ENCODE assay signal across 18 cellular contexts in genomic region chr6:2800552-2801316, GRCh38. TPM values are rescaled to one million over a fixed set of nuclear protein-coding genes. Genes with fewer than 3 reads are reported as not detected.
DNase-seq lines count a peak whose midpoint lies in the region; ATAC-seq and TF ChIP-seq lines count a peak whose summit lies in the region.
"Had no signal": no experiment of that assay in that cellular context is flagged by ENCODE, and none has a peak within 500 bp of the region (broad histone marks: within the 10 kb centered on the region; RNA-seq: fewer than 3 reads in every experiment).

No MANE protein-coding gene starts in this region.

- H3K23me2 ChIP-seq in H9 (ENCODE audit: insufficient read length, low read depth, low read length, poor library complexity, severe bottlenecking): no peaks in the 10 kb centered on the region

- intact Hi-C loops in upper lobe of right lung (cut with DNase I): no loop called here
- intact Hi-C loops in ovary (cut with DNase I): no loop called here

- H2BK15ac ChIP-seq in H9 (ENCODE audit: low read depth, low read length): no peak overlapping the region

- no peaks in the 10 kb centered on the region for H3K9me2 ChIP-seq in SK-N-SH

- H3K4me2 ChIP-seq in H9 (ENCODE audit: insufficient read depth, insufficient read length, low read length) (no peak overlapping the region), SK-N-SH (no peak overlapping the region)

- H3K9me3 ChIP-seq in H9 (ENCODE audit: control insufficient read depth, low read depth, low read length) (no peaks in the 10 kb centered on the region), neutrophil (no peaks in the 10 kb centered on the region), upper lobe of right lung (no peaks in the 10 kb centered on the region), ovary (no peaks in the 10 kb centered on the region), SK-N-SH (no peaks in the 10 kb centered on the region)
- H3K9me3 ChIP-seq: Caco-2 had no signal

- H3K36me3 Mint-ChIP-seq in H9 (ENCODE audit: insufficient read depth in 1 of 3, low read depth in 3 of 3) (peaks cover 0 to 9% (median 0%) of the 10 kb centered on the region in 3 experiments; a peak in 2 of 7 replicates), WTC11 (peaks cover 8% of the 10 kb centered on the region; the same call in 1 of the 2 replicates), immature natural killer cell (no peaks in the 10 kb centered on the region)

- no peak overlapping the region for H3K4ac ChIP-seq in H9 (ENCODE audit: low read depth, low read length)

- no peak overlapping the region for H3K23ac ChIP-seq in H9 (ENCODE audit: insufficient read length, low read depth, low read length)

- no peak overlapping the region for H4K8ac ChIP-seq in H9 (replicated peaks; ENCODE audit: insufficient read length, low read depth, low read length)

- peaks cover 13 to 23% of the 10 kb centered on the region in 2 experiments for H3K4me1 Mint-ChIP-seq in H9
- H3K4me1 Mint-ChIP-seq in WTC11: peaks cover 8% of the 10 kb centered on the region; the same call in 1 of the 2 replicates
- peaks cover 47 to 48% of the 10 kb centered on the region in 2 donors for H3K4me1 Mint-ChIP-seq in immature natural killer cell

- H3K9me3 Mint-ChIP-seq in H9 (no peaks in the 10 kb centered on the region), WTC11 (peaks cover 5% of the 10 kb centered on the region; the same call in 1 of the 2 replicates), immature natural killer cell (no peaks in the 10 kb centered on the region)
- H3K9me3 Mint-ChIP-seq: CD4-positive, CD25-positive, alpha-beta regulatory T cell had no signal

- H2BK5ac ChIP-seq in H9 (ENCODE audit: insufficient read length, low read length): no peak overlapping the region

- H3K27ac Mint-ChIP-seq in H9: peak overlapping the region; percentile 18 to 24 (median 22); a peak in 2 of 7 replicates
- H3K27ac Mint-ChIP-seq in WTC11: peak overlapping the region; percentile 43
- H3K27ac Mint-ChIP-seq in immature natural killer cell: peak overlapping the region; percentile 81 to 90 (median 85)
- H3K27ac Mint-ChIP-seq: B cell; CD4-positive, CD25-positive, alpha-beta regulatory T cell had no signal

- CTCF ChIA-PET in WTC11 (lab: Charles Lee): interaction anchor here (0.7 to 1.1 kb wide), 3 partner anchors 10 to 152 kb away, joined by 3 read pairs; no protein-coding TSS in a partner anchor
- CTCF ChIA-PET in SK-N-SH (lab: Yijun Ruan, JAX): interaction anchor here (1.0 to 1.8 kb wide), 2 partner anchors 10 to 46 kb away, joined by 4 to 10 read pairs; no protein-coding TSS in a partner anchor
- CTCF ChIA-PET in HEK293T (lab: Yijun Ruan, JAX): interaction anchor here (0.9 kb wide), 1 partner anchor 9 kb away, joined by 3 read pairs; no protein-coding TSS in a partner anchor

- POLR2A ChIA-PET in WTC11 (lab: Charles Lee) (interaction anchor here (0.6 kb wide), 1 partner anchor 10 kb away, joined by 5 read pairs; no protein-coding TSS in a partner anchor), SK-N-SH (lab: Yijun Ruan, JAX) (no interaction called here), HEK293T (lab: Yijun Ruan, JAX) (no interaction called here)

- H3K27me3 ChIP-seq in H9 (ENCODE audit: insufficient read depth, low read length) (no peaks in the 10 kb centered on the region), neutrophil (no peaks in the 10 kb centered on the region), upper lobe of right lung (no peaks in the 10 kb centered on the region), ovary (no peaks in the 10 kb centered on the region), SK-N-SH (ENCODE audit: insufficient read depth) (no peaks in the 10 kb centered on the region)

- no peak overlapping the region for H3K4me3 ChIP-seq in neutrophil (ENCODE audit: low read depth in 1 of 2, low read length in 1 of 2)
- no peak overlapping the region for H3K4me3 ChIP-seq in upper lobe of right lung
- H3K4me3 ChIP-seq in ovary: no peak overlapping the region
- H3K4me3 ChIP-seq in SK-N-SH (ENCODE audit: low read depth in 2 of 2, low read length in 1 of 2): no peak overlapping the region

- no peak overlapping the region for H3K4me3 Mint-ChIP-seq in H9
- H3K4me3 Mint-ChIP-seq in WTC11: no peak overlapping the region
- H3K4me3 Mint-ChIP-seq in immature natural killer cell: peak overlapping the region in 4 of 5 donors; percentile 28 to 64 (median 52)
- H3K4me3 Mint-ChIP-seq: B cell; CD4-positive, CD25-positive, alpha-beta regulatory T cell had no signal

- H3K27me3 Mint-ChIP-seq in H9 (ENCODE audit: low read depth) (no peaks in the 10 kb centered on the region), WTC11 (ENCODE audit: low read depth) (no peaks in the 10 kb centered on the region), immature natural killer cell (ENCODE audit: low read depth in 3 of 3) (peaks cover 0 to 4% (median 0%) of the 10 kb centered on the region in 3 donors)
- H3K27me3 Mint-ChIP-seq: B cell; CD4-positive, CD25-positive, alpha-beta regulatory T cell had no signal

- TF ChIP-seq RAD21 in SK-N-SH (IDR thresholded peaks at IDR 0.05; ENCODE audit: low read length): no peak

- no CpG with 5 or more reads among the region's 14 CpGs for WGBS in H9 (ENCODE audit: extremely low coverage, insufficient read length, low lambda C conversion rate)
- WGBS in ovary, 3 donors: 91 to 93% (median 92%) methylated on average over 13 to 14 of the region's 14 CpGs
- 91% methylated on average over 11 of the region's 14 CpGs for WGBS in SK-N-SH (ENCODE audit: low lambda C conversion rate)

- TF ChIP-seq EP300 in ovary (IDR thresholded peaks at IDR 0.05): no peak
- no peak for TF ChIP-seq EP300 in SK-N-SH (IDR thresholded peaks at IDR 0.05; ENCODE audit: borderline replicate concordance in 1 of 2, low read depth in 1 of 2, low read length in 1 of 2)

- no peak overlapping the region for H3K27ac ChIP-seq in H9 (ENCODE audit: insufficient read length, low read depth, low read length)
- peak overlapping the region; percentile 62 for H3K27ac ChIP-seq in neutrophil
- H3K27ac ChIP-seq in upper lobe of right lung: no peak overlapping the region
- no peak overlapping the region for H3K27ac ChIP-seq in ovary
- H3K27ac ChIP-seq in SK-N-SH (ENCODE audit: low read depth in 2 of 2, low read length in 1 of 2): no peak overlapping the region
- H3K27ac ChIP-seq: HL-60 had no signal

- H3K9ac ChIP-seq in H9 (ENCODE audit: extremely low read depth, insufficient read length, low read length) (no peak overlapping the region), SK-N-SH (no peak overlapping the region)

- no peaks in the 10 kb centered on the region for H3K4me1 ChIP-seq in H9 (ENCODE audit: insufficient read depth, low read length)
- H3K4me1 ChIP-seq in neutrophil (ENCODE audit: control insufficient read depth in 1 of 2, insufficient read depth in 1 of 2, low read depth in 1 of 2, low read length in 1 of 2): peaks cover 88 to 91% of the 10 kb centered on the region in 2 experiments
- peaks cover 16% of the 10 kb centered on the region for H3K4me1 ChIP-seq in upper lobe of right lung
- H3K4me1 ChIP-seq in ovary (ENCODE audit: insufficient read depth): no peaks in the 10 kb centered on the region
- peaks cover 0 to 22% of the 10 kb centered on the region in 2 experiments; a peak in 2 of 4 replicates for H3K4me1 ChIP-seq in SK-N-SH (ENCODE audit: control insufficient read depth in 1 of 2, insufficient read depth in 2 of 2, low read depth in 1 of 2, low read length in 1 of 2)

- H4K20me1 ChIP-seq in H9 (ENCODE audit: control insufficient read depth, insufficient read depth, insufficient read length): peaks cover 2% of the 10 kb centered on the region
- no peaks in the 10 kb centered on the region for H4K20me1 ChIP-seq in SK-N-SH (ENCODE audit: insufficient read depth)

- H3K79me1 ChIP-seq in H9 (ENCODE audit: insufficient read depth, low read depth, low read length, poor library complexity, severe bottlenecking): no peaks in the 10 kb centered on the region

- no peak overlapping the region for H2BK12ac ChIP-seq in H9 (ENCODE audit: insufficient read length, low read depth, low read length)

- no peak overlapping the region for H4K5ac ChIP-seq in H9 (ENCODE audit: insufficient read length, low read depth, low read length)

- no peak for ATAC-seq in WTC11
- ATAC-seq in upper lobe of right lung: no peak

- no peak overlapping the region for H3T11ph ChIP-seq in H9 (ENCODE audit: low read length)

- no peaks in the 10 kb centered on the region for H3F3A ChIP-seq in SK-N-SH (replicated peaks; ENCODE audit: insufficient read depth)

- H3K36me3 ChIP-seq in neutrophil (no peaks in the 10 kb centered on the region), upper lobe of right lung (no peaks in the 10 kb centered on the region), ovary (no peaks in the 10 kb centered on the region), SK-N-SH (replicated peaks in 1 of 2; ENCODE audit: control insufficient read depth in 1 of 2, insufficient read depth in 2 of 2, low read length in 1 of 2) (no peaks in the 10 kb centered on the region)

- no peak for TF ChIP-seq POLR2A in ovary (IDR thresholded peaks at IDR 0.05)

- no peak overlapping the region; the same call in 1 of the 2 replicates for H3K14ac ChIP-seq in H9 (ENCODE audit: insufficient read depth, low read length)

- no peaks in the 10 kb centered on the region for H3K79me2 ChIP-seq in H9 (ENCODE audit: insufficient read depth, low read length)
- no peaks in the 10 kb centered on the region for H3K79me2 ChIP-seq in SK-N-SH (ENCODE audit: insufficient read depth)

- H2AFZ ChIP-seq in H9 (ENCODE audit: low read length) (no peak overlapping the region), SK-N-SH (ENCODE audit: low read depth) (no peak overlapping the region)

- DNase-seq in H9 (no peak), WTC11 (ENCODE audit: low spot score) (no peak), immature natural killer cell (no peak), upper lobe of right lung (no peak), ovary (no peak), SK-N-SH (no peak), HEK293T (ENCODE audit: extremely low spot score) (no peak)
- DNase-seq: Caco-2; CD4-positive, CD25-positive, alpha-beta regulatory T cell; DMS153; H7; NCI-H1417; NCI-H187 treated with DMSO at 0.1 percent for 48 hours; NCI-H69; SIG-M5 had no signal

- H4K91ac ChIP-seq in H9 (ENCODE audit: insufficient read length, low read depth, low read length): no peak overlapping the region

- no peak overlapping the region for H3K56ac ChIP-seq in H9 (ENCODE audit: insufficient read length, low read depth, low read length)

- H2BK20ac ChIP-seq in H9 (ENCODE audit: low read depth, low read length, poor library complexity, severe bottlenecking): no peak overlapping the region

- TF ChIP-seq CTCF in H9 (conservative IDR thresholded peaks at IDR 0.05) (no peak), WTC11 (IDR thresholded peaks at IDR 0.05) (no peak), neutrophil (IDR thresholded peaks at IDR 0.05) (no peak), upper lobe of right lung (IDR thresholded peaks at IDR 0.05) (no peak), ovary (IDR thresholded peaks at IDR 0.05) (no peak), SK-N-SH (IDR thresholded peaks at IDR 0.05) (no peak)

- no peak overlapping the region for H3K18ac ChIP-seq in H9 (ENCODE audit: insufficient read length, low read depth, low read length)

- H2BK120ac ChIP-seq in H9 (ENCODE audit: low read depth, low read length, poor library complexity, severe bottlenecking): no peak overlapping the region

- H2AK5ac ChIP-seq in H9 (ENCODE audit: insufficient read length, low read length): no peak overlapping the region

RNA-seq across cellular contexts. Expression of gene WRNIP1, which starts 35.5 kb away (rescaled TPM):
- total RNA-seq in H9 (2021): 38.1 and 40.0 TPM in 2 replicates
- total RNA-seq in WTC11 (2021): 33.8 to 36.3 TPM (median 36.2 TPM) in 3 replicates
- 10 to 100 TPM; 25.5 to 43.3 (median 26.4) TPM for polyA plus RNA-seq in immature natural killer cell
- total RNA-seq in upper lobe of right lung: 42.9 TPM
- 10 to 100 TPM; 30.4 to 73.4 (median 34.6) TPM for total RNA-seq in ovary
- polyA plus RNA-seq in ovary: 10 to 100 TPM; 33.9 to 39.5 TPM
- polyA plus RNA-seq in SK-N-SH (2012; rRNA removed): 47.5 and 49.0 TPM in 2 replicates
- 38.6 and 45.1 TPM in 2 replicates for polyA plus RNA-seq in SK-N-SH (2012; cell fraction: cytosol; rRNA removed)
- 50.2 and 58.7 TPM in 2 replicates for polyA plus RNA-seq in SK-N-SH (2012; cell fraction: nucleus; rRNA removed)

RNA-seq across cellular contexts. Expression of gene SERPINB1, which starts 40.9 kb away (rescaled TPM):
- 18.4 and 20.5 TPM in 2 replicates for total RNA-seq in H9 (2021)
- 14.8 to 21.1 TPM (median 16.9 TPM) in 3 replicates for total RNA-seq in WTC11 (2021)
- polyA plus RNA-seq in immature natural killer cell: 100 to 1,000 TPM; 108 to 164 (median 162) TPM
- total RNA-seq in upper lobe of right lung: 101 TPM
- 10 to 100 TPM; 13.5 to 38.1 (median 27.7) TPM for total RNA-seq in ovary
- 10 to 100 TPM; 25.9 to 57.0 TPM for polyA plus RNA-seq in ovary
- polyA plus RNA-seq in SK-N-SH (2012; rRNA removed): 9.4 and 10.9 TPM in 2 replicates
- polyA plus RNA-seq in SK-N-SH (2012; cell fraction: cytosol; rRNA removed): 13.1 and 18.2 TPM in 2 replicates
- 5.6 and 10.4 TPM in 2 replicates for polyA plus RNA-seq in SK-N-SH (2012; cell fraction: nucleus; rRNA removed)

RNA-seq across cellular contexts. Expression of gene MYLK4, which starts 50.0 kb away (rescaled TPM):
- total RNA-seq in H9 (2021) (0.28 and 0.44 TPM in 2 replicates), WTC11 (2021) (0.05 to 0.13 TPM (median 0.11 TPM) in 3 replicates), upper lobe of right lung (0.84 TPM), ovary (under 1 TPM; 0.24 to 0.83 (median 0.50) TPM)
- polyA plus RNA-seq in immature natural killer cell (under 1 TPM in 2 of 3 donors, not detected in 1; 0.09 to 0.17 TPM), ovary (under 1 TPM; 0.38 to 0.52 TPM), SK-N-SH (2012; rRNA removed) (0.16 and 0.18 TPM in 2 replicates)
- 0.17 and 0.20 TPM in 2 replicates for polyA plus RNA-seq in SK-N-SH (2012; cell fraction: cytosol; rRNA removed)
- polyA plus RNA-seq in SK-N-SH (2012; cell fraction: nucleus; rRNA removed): 0.41 and 0.69 TPM in 2 replicates

Comparison
In these comparisons a context has a peak if more than half of its experiments do, and no peak if none do; other contexts are left out.
1. H3K27ac Mint-ChIP-seq: peak in every context shown above with its lines; median percentile 85 in immature natural killer cell; 43 in WTC11; 22 in H9.
2. H3K4me3 Mint-ChIP-seq: peak in immature natural killer cell (4 of 5); none in H9 (0 of 2) and WTC11 (single experiment).